ENCODE assay signal across 8 cellular contexts in genomic region chr2:98455494-98455976, GRCh38. TPM values are rescaled to one million over a fixed set of nuclear protein-coding genes. Genes with fewer than 3 reads are reported as not detected.
DNase-seq lines count a peak whose midpoint lies in the region; ATAC-seq and TF ChIP-seq lines count a peak whose summit lies in the region.

No MANE protein-coding gene starts in this region.

- intact Hi-C loops in CD8-positive, alpha-beta T cell (cut with DNase I, micrococcal nuclease), result loop anchor here (1.0 to 10.0 kb wide), 3 partner anchors 10 to 699 kb away; partner anchors contain the start of genes LIPT1 (in 1 of the 2), TMEM131 (in 1 of the 2) and TSGA10 (in 1 of the 2)

- no peaks in the 10 kb centered on the region for H3K9me3 Mint-ChIP-seq in CD8-positive, alpha-beta T cell

- no peaks in the 10 kb centered on the region for H3K36me3 ChIP-seq in CD8-positive, alpha-beta T cell (ENCODE audit: insufficient read depth, low read length)
- H3K36me3 ChIP-seq in skeletal muscle tissue (ENCODE audit: control insufficient read depth in 3 of 3, insufficient read depth in 3 of 3, low read length in 3 of 3), result peaks cover 0 to 5% (median 2%) of the 10 kb centered on the region in 3 donors
- peaks cover 4% of the 10 kb centered on the region; the same call in 1 of the 2 replicates for H3K36me3 ChIP-seq in HAP-1 (replicated peaks)

- no peaks in the 10 kb centered on the region for H3K27me3 Mint-ChIP-seq in CD8-positive, alpha-beta T cell (ENCODE audit: low read depth)

- ATAC-seq in CD8-positive, alpha-beta T cell, result peak; percentile 56
- ATAC-seq in GM21390 (IDR thresholded peaks at IDR 0.05; ENCODE audit: unreplicated experiment) (peak; percentile 44), GM21360 (IDR thresholded peaks at IDR 0.05; ENCODE audit: unreplicated experiment) (no peak)

- no peak for TF ChIP-seq CTCF in CD8-positive, alpha-beta T cell (IDR thresholded peaks at IDR 0.05)
- no peak for TF ChIP-seq CTCF in NB4 (IDR thresholded peaks at IDR 0.05; ENCODE audit: low read depth, low read length)
- no peak for TF ChIP-seq CTCF in coronary artery (IDR thresholded peaks at IDR 0.05)

- CTCF ChIA-PET in CD8-positive, alpha-beta T cell (lab: Charles Lee), result interaction anchor here (1.0 to 4.8 kb wide), 7 partner anchors 9 to 43 kb away, joined by 3 to 20 read pairs (median 4); no protein-coding TSS in a partner anchor

- TF ChIP-seq POLR2A in NB4 (IDR thresholded peaks at IDR 0.05; ENCODE audit: extremely low read depth, insufficient read length), result no peak

- H3K27ac ChIP-seq in CD8-positive, alpha-beta T cell (ENCODE audit: low read depth, low read length), result peak overlapping the region; percentile 63
- H3K27ac ChIP-seq in coronary artery (peak overlapping the region in 1 of 2 donors; percentile 68), skeletal muscle tissue (ENCODE audit: low read depth, low read length) (peak overlapping the region; percentile 10)

- DNase-seq in CD8-positive, alpha-beta T cell, result peak in 2 of 7 experiments; percentile 39 to 49
- DNase-seq in NB4 (ENCODE audit: low read depth) (peak; percentile 66), coronary artery (ENCODE audit: low spot score) (no peak), occipital lobe (lab: John Stamatoyannopoulos, UW) (no peak), HAP-1 (ENCODE audit: low spot score in 2 of 2) (no peak)

- H3K4me3 Mint-ChIP-seq in CD8-positive, alpha-beta T cell, result peak overlapping the region; percentile 56

- H3K9me3 ChIP-seq in CD8-positive, alpha-beta T cell (ENCODE audit: low read length), result no peaks in the 10 kb centered on the region
- no peaks in the 10 kb centered on the region for H3K9me3 ChIP-seq in skeletal muscle tissue (ENCODE audit: control insufficient read depth in 3 of 3, low read length in 3 of 3)
- H3K9me3 ChIP-seq in HAP-1, result no peaks in the 10 kb centered on the region

- H3K27ac Mint-ChIP-seq in CD8-positive, alpha-beta T cell, result peak overlapping the region; percentile 92

- no peak overlapping the region for H3K4me3 ChIP-seq in CD8-positive, alpha-beta T cell (ENCODE audit: low read depth, low read length)
- H3K4me3 ChIP-seq in NB4 (ENCODE audit: low read depth, low read length), result no peak overlapping the region
- peak overlapping the region; percentile 22 for H3K4me3 ChIP-seq in coronary artery
- H3K4me3 ChIP-seq in skeletal muscle tissue (ENCODE audit: low read length in 3 of 3), result no peak overlapping the region
- H3K4me3 ChIP-seq in HAP-1, result no peak overlapping the region

- H3K9ac ChIP-seq in skeletal muscle tissue (ENCODE audit: low read depth in 1 of 3, low read length in 3 of 3), result no peak overlapping the region

- H3K27me3 ChIP-seq in CD8-positive, alpha-beta T cell (ENCODE audit: insufficient read depth, low read length), result no peaks in the 10 kb centered on the region
- H3K27me3 ChIP-seq in skeletal muscle tissue (ENCODE audit: control insufficient read depth in 3 of 3, insufficient read depth in 3 of 3, low read length in 3 of 3) (no peaks in the 10 kb centered on the region), HAP-1 (ENCODE audit: low read depth) (no peaks in the 10 kb centered on the region)

- peaks cover 94% of the 10 kb centered on the region for H3K4me1 Mint-ChIP-seq in CD8-positive, alpha-beta T cell (ENCODE audit: low read depth)

- peaks cover 31% of the 10 kb centered on the region for H3K36me3 Mint-ChIP-seq in CD8-positive, alpha-beta T cell

- POLR2A ChIA-PET in CD8-positive, alpha-beta T cell (lab: Charles Lee), result interaction anchor here (0.5 to 3.0 kb wide), 6 partner anchors 8 to 102 kb away, joined by 3 to 20 read pairs (median 4); no protein-coding TSS in a partner anchor

- in situ Hi-C loops in HAP-1 (cut with MboI; ENCODE audit: low sequenced_read_pairs), result no loop called here

- peaks cover 98% of the 10 kb centered on the region for H3K4me1 ChIP-seq in CD8-positive, alpha-beta T cell (ENCODE audit: insufficient read depth, low read length)
- H3K4me1 ChIP-seq in skeletal muscle tissue (ENCODE audit: control insufficient read depth in 3 of 3, insufficient read depth in 3 of 3, low read length in 3 of 3), result peaks cover 29 to 43% (median 37%) of the 10 kb centered on the region in 3 donors
- peaks cover 6% of the 10 kb centered on the region for H3K4me1 ChIP-seq in HAP-1

RNA-seq across cellular contexts. Expression of gene INPP4A, which starts 10.9 kb away (rescaled TPM):
- total RNA-seq in CD8-positive, alpha-beta T cell, result 10 to 100 TPM; 60.3 to 67.5 TPM
- total RNA-seq in skeletal muscle tissue, result 12.5 TPM
- 125 TPM for total RNA-seq in occipital lobe
